Comparison of ENCODE assay signal across 22 cellular contexts in genomic region chr5:124317471-124317870, GRCh38.
DNase-seq lines count a peak whose midpoint lies in the region; ATAC-seq, FAIRE-seq and TF ChIP-seq lines count a peak whose summit lies in the region.
"Had no signal": no experiment of that assay in that cellular context is flagged by ENCODE, and none has a peak within 500 bp of the region (broad histone marks: within the 10 kb centered on the region; RNA-seq: fewer than 3 reads in every experiment).

No MANE protein-coding gene starts in this region.

- H3K4me1 Mint-ChIP-seq in CD4-positive, alpha-beta T cell (ENCODE audit: low read depth) = no peaks in the 10 kb centered on the region
- H3K4me1 Mint-ChIP-seq: CD4-positive, alpha-beta memory T cell; IgD-negative memory B cell had no signal

- no peaks in the 10 kb centered on the region for H3K36me3 Mint-ChIP-seq in CD4-positive, alpha-beta T cell (ENCODE audit: low read depth)
- H3K36me3 Mint-ChIP-seq: CD4-positive, alpha-beta memory T cell; IgD-negative memory B cell had no signal

- CTCF ChIA-PET in CD4-positive, alpha-beta T cell (lab: Charles Lee) = no interaction called here

- no peak overlapping the region for H3K27ac Mint-ChIP-seq in CD4-positive, alpha-beta T cell
- H3K27ac Mint-ChIP-seq: CD4-positive, alpha-beta memory T cell; IgD-negative memory B cell had no signal

- no peaks in the 10 kb centered on the region; the same call in 1 of the 2 replicates for H3K36me3 ChIP-seq in H7 (replicated peaks; ENCODE audit: control insufficient read depth, insufficient read depth, low read length)
- H3K36me3 ChIP-seq: HAP-1 had no signal

- ATAC-seq in CD4-positive, alpha-beta T cell (ENCODE audit: poor library complexity) = no peak
- ATAC-seq: A549, GM12878, HepG2 had no signal

- no peaks in the 10 kb centered on the region for H3K9me3 ChIP-seq in CD4-positive, alpha-beta T cell (ENCODE audit: control insufficient read depth, low read length)
- H3K9me3 ChIP-seq: A549, HAP-1 had no signal

- H3K4me3 ChIP-seq in H7 (ENCODE audit: insufficient read depth, low read depth, low read length) = no peak overlapping the region
- H3K4me3 ChIP-seq: A549, GM12878, HAP-1 had no signal

- H3K27me3 ChIP-seq in H7 (ENCODE audit: control insufficient read depth, insufficient read depth, low read length) = no peaks in the 10 kb centered on the region
- no peaks in the 10 kb centered on the region for H3K27me3 ChIP-seq in CD4-positive, alpha-beta T cell (ENCODE audit: control insufficient read depth, insufficient read depth, low read length)

- no peaks in the 10 kb centered on the region for H3K9me3 Mint-ChIP-seq in CD4-positive, alpha-beta T cell

- intact Hi-C loops in CD4-positive, alpha-beta T cell (cut with DNase I, micrococcal nuclease) = no loop called here

- TF ChIP-seq POLR2A in GM12892 (IDR thresholded peaks at IDR 0.05; ENCODE audit: low read depth, low read length) = no peak

- TF ChIP-seq CTCF in CD4-positive, alpha-beta T cell (IDR thresholded peaks at IDR 0.05) = no peak

- H3K27me3 Mint-ChIP-seq in CD4-positive, alpha-beta T cell = no peaks in the 10 kb centered on the region
- H3K27me3 Mint-ChIP-seq: CD4-positive, alpha-beta memory T cell; IgD-negative memory B cell had no signal

- H3K4me3 Mint-ChIP-seq in CD4-positive, alpha-beta T cell = no peak overlapping the region
- H3K4me3 Mint-ChIP-seq: CD4-positive, alpha-beta memory T cell; IgD-negative memory B cell had no signal

- no peak overlapping the region for H3K27ac ChIP-seq in CD4-positive, alpha-beta T cell (ENCODE audit: low read depth, low read length)
- H3K27ac ChIP-seq: 22Rv1, A549, C4-2B had no signal

- POLR2A ChIA-PET in CD4-positive, alpha-beta T cell (lab: Charles Lee) = no interaction called here

- FAIRE-seq in GM12892 (lab: Jason Lieb, UNC) = peak; percentile 21
- no peak for FAIRE-seq in RCC 7860 (lab: Jason Lieb, UNC)
- FAIRE-seq: A549, GM12878, GM19239, H1, HepG2 had no signal

- DNase-seq in NCI-H187 (lab: John Stamatoyannopoulos, UW) (peak; percentile 20 to 33), NCI-H187 treated with DMSO at 0.1 percent for 48 hours (lab: John Stamatoyannopoulos, UW) (no peak), GM12892 (ENCODE audit: insufficient read length) (no peak), left kidney (ENCODE audit: low read depth, low spot score) (peak; percentile 32), retina (peak; percentile 61), H7 (no peak), RCC 7860 (ENCODE audit: low spot score) (no peak)
- no peak for DNase-seq in CD4-positive, alpha-beta T cell
- DNase-seq: AML-193; CD4-positive, alpha-beta memory T cell; DMS153; DND-41; EL had no signal

Comparison
In these comparisons a context has a peak if more than half of its experiments do, and no peak if none do; other contexts are left out.
1. DNase-seq: peak in NCI-H187 (2 of 2), left kidney (single experiment) and retina (single experiment); none in NCI-H187 treated with DMSO at 0.1 percent for 48 hours (single experiment), GM12892 (single experiment), H7 (single experiment), RCC 7860 (single experiment) and CD4-positive, alpha-beta T cell (0 of 10).